Comparison of ENCODE assay signal across 25 cellular contexts in the genomic region with DNA sequence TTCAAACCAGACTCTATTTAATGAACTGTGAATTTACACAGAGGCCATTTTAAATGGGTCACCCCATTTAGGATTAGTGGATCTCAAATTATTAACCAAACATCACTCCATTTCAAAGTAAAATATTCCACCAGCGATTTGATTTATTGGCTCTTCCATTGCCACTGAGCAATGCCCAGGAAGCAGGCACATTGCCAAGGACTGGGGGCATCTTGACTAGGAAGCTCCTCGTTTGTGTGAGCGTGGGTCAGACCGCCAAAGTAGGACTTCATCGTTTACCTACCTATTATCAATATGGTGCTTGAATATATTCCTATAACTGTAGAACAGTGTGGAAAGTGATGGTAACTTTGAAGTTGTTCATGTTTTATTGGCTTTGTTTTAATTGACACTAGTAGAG. TPM values are rescaled to one million over a fixed set of nuclear protein-coding genes. Genes with fewer than 3 reads are reported as not detected.
A peak's percentile ranks its signal among the peaks of the same experiment; 100 is the strongest.
DNase-seq lines count a peak whose midpoint lies in the region; ATAC-seq, FAIRE-seq and TF ChIP-seq lines count a peak whose summit lies in the region.
"Had no signal": no experiment of that assay in that cellular context is flagged by ENCODE, and none has a peak within 500 bp of the region (broad histone marks: within the 10 kb centered on the region; RNA-seq: fewer than 3 reads in every experiment).

No MANE protein-coding gene starts in this region.

- ATAC-seq in PC-3, result peak; percentile 19; the same call in 1 of the 2 replicates

- peak; percentile 82 for FAIRE-seq in HTR-8/SVneo (lab: Jason Lieb, UNC)
- FAIRE-seq: GM12891 had no signal

- H3K4me1 ChIP-seq in PC-3 (ENCODE audit: insufficient read depth, low read length) (peaks cover 3% of the 10 kb centered on the region), spleen (no peaks in the 10 kb centered on the region)

- H3K4me2 ChIP-seq in PC-3 (ENCODE audit: low read length), result no peak overlapping the region
- H3K4me2 ChIP-seq: KMS-11 had no signal

- POLR2A ChIA-PET in PC-3 (lab: Charles Lee; ENCODE audit: unreplicated experiment), result no interaction called here

- peaks cover 74% of the 10 kb centered on the region for H3K36me3 ChIP-seq in PC-3 (ENCODE audit: low read depth, low read length)
- peaks cover 5 to 98% (median 65%) of the 10 kb centered on the region in 6 donors for H3K36me3 ChIP-seq in spleen

- 87 to 95% (median 93%) methylated on average over 5 of the region's 5 CpGs for WGBS in spleen, 5 donors

- no peaks in the 10 kb centered on the region for H3K9me2 ChIP-seq in PC-3 (replicated peaks; ENCODE audit: low read length)

- no peaks in the 10 kb centered on the region for H3K27me3 ChIP-seq in PC-3 (ENCODE audit: low read length)
- H3K27me3 ChIP-seq in spleen (replicated peaks in 1 of 7), result no peaks in the 10 kb centered on the region

- no peaks in the 10 kb centered on the region for H3K79me2 ChIP-seq in PC-3 (ENCODE audit: low read length)

- H3K9me3 ChIP-seq in PC-3 (ENCODE audit: low read length) (no peaks in the 10 kb centered on the region), spleen (no peaks in the 10 kb centered on the region)

- H3K9ac ChIP-seq in PC-3 (ENCODE audit: low read length), result no peak overlapping the region
- H3K9ac ChIP-seq: KMS-11 had no signal

- H3F3A ChIP-seq in PC-3 (ENCODE audit: low read length, unreplicated experiment), result no peaks in the 10 kb centered on the region

- no peak for TF ChIP-seq POLR2A in spleen (IDR thresholded peaks at IDR 0.05)

- no peak overlapping the region for H3K4me3 ChIP-seq in PC-3 (ENCODE audit: low read length)
- no peak overlapping the region for H3K4me3 ChIP-seq in spleen

- no peaks in the 10 kb centered on the region for H4K20me1 ChIP-seq in PC-3 (ENCODE audit: low read length)

- DNase-seq in NCI-H1105 treated with DMSO at 0.1 percent for 48 hours (lab: John Stamatoyannopoulos, UW), result peak; percentile 40
- no peak for DNase-seq in NCI-H1105 (lab: John Stamatoyannopoulos, UW)
- no peak for DNase-seq in HTR-8/SVneo (ENCODE audit: insufficient read length, low spot score)
- DNase-seq in PC-3, result no peak
- DNase-seq in left kidney (ENCODE audit: low read depth, low spot score), result peak; percentile 40
- DNase-seq in spleen, result no peak
- no peak for DNase-seq in stimulated activated naive CD4-positive, alpha-beta T cell (lab: John Stamatoyannopoulos, UW)
- DNase-seq: Calu3; CD8-positive, alpha-beta memory T cell; DMS79 treated with DMSO at 0.1 percent for 48 hours; GF-D8; MM.1S; NCI-H1048; NCI-H146; NCI-H2107; NCI-H226; NCI-H510A; NCI-H774; SHP77 treated with DMSO at 0.1 percent for 48 hours; T-helper 1 cell had no signal

- intact Hi-C loops in PC-3 (cut with micrococcal nuclease), result loop anchor here (2.0 kb wide), 1 partner anchor 20 kb away; no protein-coding TSS in a partner anchor
- intact Hi-C loops in spleen (cut with DNase I; ENCODE audit: low total_unique reads), result no loop called here

- no peak overlapping the region for H3K27ac ChIP-seq in PC-3 (ENCODE audit: low read length)
- H3K27ac ChIP-seq in spleen, result no peak overlapping the region
- H3K27ac ChIP-seq: 22Rv1, C4-2B, KMS-11, RWPE1 had no signal

- TF ChIP-seq CTCF in PC-3 (conservative IDR thresholded peaks at IDR 0.05; ENCODE audit: low read depth, low read length), result no peak
- no peak for TF ChIP-seq CTCF in spleen (IDR thresholded peaks at IDR 0.05 in 8 of 11, conservative IDR thresholded peaks at IDR 0.05 in 3 of 11)

- H2AFZ ChIP-seq in PC-3 (ENCODE audit: low read length), result no peak overlapping the region

- CTCF ChIA-PET in PC-3 (lab: Charles Lee), result no interaction called here

- no TSS peak for BruUV-seq in PC-3 (replicated peaks; lab: Mats Ljungman, UMichigan)

RNA-seq across cellular contexts. Expression of gene NPEPL1, which starts 15.4 kb away (rescaled TPM):
- total RNA-seq in PC-3 (2014; rRNA removed), result 49.7 and 53.1 TPM in 2 replicates
- 10 to 100 TPM; 31.7 to 61.7 (median 56.4) TPM for total RNA-seq in spleen
- polyA plus RNA-seq in spleen, result 10 to 100 TPM; 19.3 to 56.7 (median 50.6) TPM

RNA-seq across cellular contexts. Expression of gene STX16, which starts 26.1 kb away (rescaled TPM):
- total RNA-seq in PC-3 (2014; rRNA removed) (44.2 and 47.1 TPM in 2 replicates), spleen (100 to 1,000 TPM in 1 of 7 donors, 10 to 100 TPM in 6; 62.6 to 105 (median 83.6) TPM)
- polyA plus RNA-seq in spleen, result 10 to 100 TPM; 34.4 to 47.3 (median 43.5) TPM

Comparison
In these comparisons a context has a peak if more than half of its experiments do, and no peak if none do; other contexts are left out.
1. DNase-seq: peak in NCI-H1105 treated with DMSO at 0.1 percent for 48 hours (single experiment) and left kidney (single experiment); none in NCI-H1105 (single experiment), HTR-8/SVneo (single experiment), PC-3 (single experiment), spleen (single experiment) and stimulated activated naive CD4-positive, alpha-beta T cell (0 of 6).